In genomic region chr11:120337896-120338840, GRCh38 we compare ENCODE assay signal across 1 cellular context.
TF ChIP-seq lines count a peak whose summit lies in the region.

No MANE protein-coding gene starts in this region.

TF ChIP-seq in K562, 482 proteins besides CTCF, POLR2A, EP300 and RAD21 (continues in another document):
- TF ChIP-seq MGA (IDR thresholded peaks at IDR 0.05), result peak; percentile 55
- no peak for TF ChIP-seq DDX20 (tag; IDR thresholded peaks at IDR 0.05; ENCODE audit: low read depth)
- TF ChIP-seq KHSRP (IDR thresholded peaks at IDR 0.05), result no peak
- 0 out of 2 replicates have a peak, but pooled peaks have one; percentile 17 for TF ChIP-seq ZNF766 (CRISPR knock-in tag; conservative IDR thresholded peaks at IDR 0.05)
- no peak for TF ChIP-seq NR2F6 (CRISPR knock-in tag; IDR thresholded peaks at IDR 0.05)
- 0 out of 4 replicates have a peak, but pooled peaks of 1 of the 2 experiments have one; percentile 4 for TF ChIP-seq TBL1XR1 (IDR thresholded peaks at IDR 0.05; ENCODE audit: low read length in 2 of 2)
- peak in 1 of 2 experiments; percentile 42 for TF ChIP-seq E2F6 (IDR thresholded peaks at IDR 0.05; ENCODE audit: borderline replicate concordance in 1 of 2, extremely low read depth in 1 of 2, insufficient read depth in 1 of 2, insufficient read length in 1 of 2, low read depth in 1 of 2, low read length in 1 of 2, poor library complexity in 1 of 2, severe bottlenecking in 1 of 2)
- no peak for TF ChIP-seq HMGN3 (IDR thresholded peaks at IDR 0.05; ENCODE audit: borderline replicate concordance, extremely low read depth, insufficient read length, low read depth, low read length)
- TF ChIP-seq ARID1B (IDR thresholded peaks at IDR 0.05), result peak; percentile 50
- peak; percentile 56 for TF ChIP-seq PRDM10 (IDR thresholded peaks at IDR 0.05; ENCODE audit: partially characterized antibody)
- TF ChIP-seq L3MBTL2 (IDR thresholded peaks at IDR 0.05), result peak; percentile 53; the same call in 1 of the 2 replicates
- no peak for TF ChIP-seq ZNF280A (IDR thresholded peaks at IDR 0.05; ENCODE audit: low read depth, partially characterized antibody)
- TF ChIP-seq EP400 (IDR thresholded peaks at IDR 0.05), result 0 out of 2 replicates have a peak, but pooled peaks have one; percentile 8
- 0 out of 2 replicates have a peak, but pooled peaks have one; percentile 9 for TF ChIP-seq RBFOX2 (IDR thresholded peaks at IDR 0.05; ENCODE audit: low read depth, low read length)
- TF ChIP-seq BRD4 (IDR thresholded peaks at IDR 0.05), result 0 out of 2 replicates have a peak, but pooled peaks have one; percentile 56
- TF ChIP-seq ZNF146 (CRISPR knock-in tag; IDR thresholded peaks at IDR 0.05; ENCODE audit: unreplicated experiment), result no peak
- TF ChIP-seq ZNF592 (IDR thresholded peaks at IDR 0.05), result 0 out of 2 replicates have a peak, but pooled peaks have one; percentile 51
